In genomic region chr10:48645600-48645999, GRCh38 we compare ENCODE assay signal across 23 cellular contexts. TPM values are rescaled to one million over a fixed set of nuclear protein-coding genes. Genes with fewer than 3 reads are reported as not detected.
DNase-seq lines count a peak whose midpoint lies in the region; ATAC-seq and TF ChIP-seq lines count a peak whose summit lies in the region.
"Had no signal": no experiment of that assay in that cellular context is flagged by ENCODE, and none has a peak within 500 bp of the region (broad histone marks: within the 10 kb centered on the region; RNA-seq: fewer than 3 reads in every experiment).

No MANE protein-coding gene starts in this region.

- H3K27me3 ChIP-seq in dorsolateral prefrontal cortex: no peaks in the 10 kb centered on the region

- peak overlapping the region in 3 of 59 donors; percentile 3 to 26 (median 7) for H3K4me3 ChIP-seq in dorsolateral prefrontal cortex
- H3K4me3 ChIP-seq: A549; BLaER1 treated with 17β-estradiol and CSF1 and Interleukin-3, amounts not matched to agents 10 nM and 100 nM had no signal

- no peak for TF ChIP-seq CTCF in dorsolateral prefrontal cortex (IDR thresholded peaks at IDR 0.05 in 54 of 56, conservative IDR thresholded peaks at IDR 0.05 in 2 of 56; ENCODE audit: low read depth in 1 of 56, partially characterized antibody in 56 of 56)

- peak overlapping the region in 38 of 59 donors; percentile 1 to 81 (median 50) for H3K27ac ChIP-seq in dorsolateral prefrontal cortex
- H3K27ac ChIP-seq: 22Rv1; A549; BLaER1 treated with 17β-estradiol and CSF1 and Interleukin-3, amounts not matched to agents 10 nM and 100 nM; C4-2B had no signal

- no peak for DNase-seq in dorsolateral prefrontal cortex
- DNase-seq in medulla oblongata (ENCODE audit: extremely low spot score): peak; percentile 68
- DNase-seq in pons (ENCODE audit: low spot score): peak; percentile 90
- peak; percentile 63 for DNase-seq in superior temporal gyrus (ENCODE audit: extremely low spot score)
- no peak for DNase-seq in cortex of kidney (lab: John Stamatoyannopoulos, UW)
- no peak for DNase-seq in EL
- DNase-seq: AML-193; CD4-positive, alpha-beta T cell; CD8-positive, alpha-beta memory T cell; COR-L47; DMS 273 treated with DMSO at 0.1 percent for 48 hours; DMS153; DMS53; DMS79; DND-41; GF-D8 had no signal

- ATAC-seq in GM21529 (IDR thresholded peaks at IDR 0.05; ENCODE audit: unreplicated experiment): no peak
- ATAC-seq: A549 had no signal

- intact Hi-C loops in dorsolateral prefrontal cortex (cut with DNase I): no loop called here

RNA-seq across cellular contexts. Expression of gene WDFY4, which starts 39.1 kb away (rescaled TPM):
- total RNA-seq in dorsolateral prefrontal cortex: 10 to 100 TPM in 5 of 120 experiments, 1 to 10 TPM in 115; 1.5 to 12.2 (median 4.6) TPM
- total RNA-seq: A172, Daoy had no signal

RNA-seq across cellular contexts. Expression of gene ARHGAP22, which starts 40.7 kb away (rescaled TPM):
- 100 to 1,000 TPM in 1 of 120 experiments, 10 to 100 TPM in 119; 17.5 to 100 (median 34.4) TPM for total RNA-seq in dorsolateral prefrontal cortex
- total RNA-seq: CD4-positive, alpha-beta T cell; CD8-positive, alpha-beta memory T cell had no signal

Comparison
In these comparisons a context has a peak if more than half of its experiments do, and no peak if none do; other contexts are left out.
1. DNase-seq: peak in medulla oblongata (single experiment), pons (single experiment) and superior temporal gyrus (single experiment); none in dorsolateral prefrontal cortex (0 of 10), cortex of kidney (single experiment) and EL (single experiment).